ENCODE assay signal across 16 cellular contexts in genomic region chr14:75714993-75715392, GRCh38. TPM values are rescaled to one million over a fixed set of nuclear protein-coding genes. Genes with fewer than 3 reads are reported as not detected.
DNase-seq lines count a peak whose midpoint lies in the region; TF ChIP-seq lines count a peak whose summit lies in the region.
"Had no signal": no experiment of that assay in that cellular context is flagged by ENCODE, and none has a peak within 500 bp of the region (broad histone marks: within the 10 kb centered on the region; RNA-seq: fewer than 3 reads in every experiment).

No MANE protein-coding gene starts in this region.

- H3K27me3 ChIP-seq in sigmoid colon, result no peaks in the 10 kb centered on the region
- H3K27me3 ChIP-seq in brain microvascular endothelial cell (replicated peaks), result no peaks in the 10 kb centered on the region
- H3K27me3 ChIP-seq: BE2C had no signal

- no peak for TF ChIP-seq POLR2A in sigmoid colon (IDR thresholded peaks at IDR 0.05)

- H3K27ac ChIP-seq in sigmoid colon (peak overlapping the region in 3 of 4 donors; percentile 50 to 88 (median 80)), brain microvascular endothelial cell (no peak overlapping the region)

- DNase-seq in Daoy (ENCODE audit: low read depth) (peak; percentile 26), M059J (ENCODE audit: low read depth) (peak; percentile 32), lung microvascular endothelial cell (ENCODE audit: low read depth in 2 of 2) (peak; percentile 12 to 34), sigmoid colon (no peak), HFFc6 (no peak), brain microvascular endothelial cell (no peak), NCI-H510A (lab: John Stamatoyannopoulos, UW) (no peak), hippocampal formation (lab: John Stamatoyannopoulos, UW) (no peak)
- DNase-seq: 8988T; BE2C; CD4-positive, alpha-beta memory T cell; GDM1; NCI-H1436 treated with DMSO at 0.1 percent for 48 hours; NCI-H2081; NCI-H510A treated with DMSO at 0.1 percent for 48 hours had no signal

- H3K27ac Mint-ChIP-seq in HFFc6, result no peak overlapping the region
- H3K27ac Mint-ChIP-seq: CD4-positive, alpha-beta memory T cell had no signal

- H3K27me3 Mint-ChIP-seq in HFFc6 (ENCODE audit: insufficient read depth), result no peaks in the 10 kb centered on the region
- H3K27me3 Mint-ChIP-seq: CD4-positive, alpha-beta memory T cell had no signal

- TF ChIP-seq CTCF in sigmoid colon (IDR thresholded peaks at IDR 0.05), result no peak
- TF ChIP-seq CTCF in HFFc6 (IDR thresholded peaks at IDR 0.05), result no peak
- no peak for TF ChIP-seq CTCF in brain microvascular endothelial cell (IDR thresholded peaks at IDR 0.05; ENCODE audit: low read depth, low read length, missing control alignments)

- intact Hi-C loops in sigmoid colon (cut with DNase I), result no loop called here

- H3K4me1 Mint-ChIP-seq in HFFc6 (ENCODE audit: low read depth), result peaks cover 43% of the 10 kb centered on the region
- H3K4me1 Mint-ChIP-seq: CD4-positive, alpha-beta memory T cell had no signal

- no peaks in the 10 kb centered on the region for H3K36me3 ChIP-seq in sigmoid colon
- peaks cover 6% of the 10 kb centered on the region for H3K36me3 ChIP-seq in brain microvascular endothelial cell (replicated peaks)

- H3K9me3 Mint-ChIP-seq in HFFc6, result no peaks in the 10 kb centered on the region

- 60 to 81% methylated on average over 2 of the region's 2 CpGs for WGBS in sigmoid colon, 2 donors

- no peaks in the 10 kb centered on the region for H3K9me3 ChIP-seq in sigmoid colon
- H3K9me3 ChIP-seq: BE2C had no signal

- H3K4me1 ChIP-seq in sigmoid colon, result peaks cover 0 to 75% (median 62%) of the 10 kb centered on the region in 4 donors
- H3K4me1 ChIP-seq: BE2C had no signal

- H3K4me3 ChIP-seq in sigmoid colon (no peak overlapping the region), brain microvascular endothelial cell (ENCODE audit: low read depth, low read length) (no peak overlapping the region)
- H3K4me3 ChIP-seq: K562 had no signal

- H3K4me3 Mint-ChIP-seq in HFFc6, result no peak overlapping the region
- H3K4me3 Mint-ChIP-seq: CD4-positive, alpha-beta memory T cell had no signal

- TF ChIP-seq EP300 in sigmoid colon (IDR thresholded peaks at IDR 0.05), result no peak

- peaks cover 21% of the 10 kb centered on the region for H3K36me3 Mint-ChIP-seq in HFFc6 (ENCODE audit: low read depth)

- in situ Hi-C loops in brain microvascular endothelial cell (cut with HindIII; ENCODE audit: low pct_ligation_motif_present, low sequenced_read_pairs), result loop anchor here (25.0 kb wide), 1 partner anchor 247 kb away; no protein-coding TSS in a partner anchor

RNA-seq across cellular contexts. Expression of gene TTLL5, which starts 53.9 kb away (rescaled TPM):
- 35.5 and 43.8 TPM in 2 replicates for total RNA-seq in Daoy (2014; rRNA removed; shearing (Covaris generic))
- total RNA-seq in M059J (2014; rRNA removed; shearing (Covaris generic)), result 31.0 and 42.8 TPM in 2 replicates
- total RNA-seq in lung microvascular endothelial cell (20.0 and 20.4 TPM in 2 replicates), sigmoid colon (10 to 100 TPM; 17.9 to 36.6 (median 22.1) TPM)
- polyA plus RNA-seq in sigmoid colon, result 10 to 100 TPM in 2 of 3 donors, 1 to 10 TPM in 1; 4.8 to 12.5 (median 10.4) TPM
- 10 to 100 TPM; 22.0 to 28.9 (median 25.0) TPM for total RNA-seq in HFFc6 (2021; fragmentation: NEBNext Ultra II Directional; extraction: Animal tissue kit (Norgen Biotek cat#: 25700))

RNA-seq across cellular contexts. Expression of gene ERG28, which starts 54.3 kb away (rescaled TPM):
- 12.2 and 13.5 TPM in 2 replicates for total RNA-seq in Daoy (2014; rRNA removed; shearing (Covaris generic))
- 22.7 and 37.5 TPM in 2 replicates for total RNA-seq in M059J (2014; rRNA removed; shearing (Covaris generic))
- total RNA-seq in lung microvascular endothelial cell (5.0 TPM in 2 replicates), sigmoid colon (1 to 10 TPM; 5.0 to 8.9 (median 7.3) TPM)
- polyA plus RNA-seq in sigmoid colon, result 10 to 100 TPM; 10.2 to 25.3 (median 11.3) TPM
- total RNA-seq in HFFc6 (2021; fragmentation: NEBNext Ultra II Directional; extraction: Animal tissue kit (Norgen Biotek cat#: 25700)), result 10 to 100 TPM; 14.1 to 18.2 (median 15.6) TPM

Comparison
In these comparisons a context has a peak if more than half of its experiments do, and no peak if none do; other contexts are left out.
1. DNase-seq: peak in Daoy (single experiment), M059J (single experiment) and lung microvascular endothelial cell (2 of 2); none in sigmoid colon (single experiment), HFFc6 (single experiment), brain microvascular endothelial cell (single experiment), NCI-H510A (single experiment) and hippocampal formation (0 of 2).